ENCODE assay signal across 8 cellular contexts in genomic region chr11:96215094-96215782, GRCh38.
DNase-seq lines count a peak whose midpoint lies in the region; ATAC-seq and TF ChIP-seq lines count a peak whose summit lies in the region.

No MANE protein-coding gene starts in this region.

- peak overlapping the region; percentile 62 for H3K9ac ChIP-seq in OCI-LY1 (ENCODE audit: low read length)

- H3K9me2 ChIP-seq in OCI-LY1 (ENCODE audit: low read depth, low read length): no peaks in the 10 kb centered on the region

- peak overlapping the region; percentile 99 for H3K27ac ChIP-seq in OCI-LY1 (ENCODE audit: low read depth, low read length, poor library complexity, severe bottlenecking)
- H3K27ac ChIP-seq in coronary artery: peak overlapping the region; percentile 70 to 85

- H3F3A ChIP-seq in OCI-LY1 (ENCODE audit: insufficient read depth, low read length): peaks cover 8% of the 10 kb centered on the region; the same call in 1 of the 2 replicates

- peak overlapping the region; percentile 83 for H3K4me3 Mint-ChIP-seq in natural killer cell treated with Interleukin-12 subunit alpha and Interleukin-12 subunit beta and Interleukin-15 and Interleukin-18, amount 100 ng/mL, for 72 hours

- peaks cover 6% of the 10 kb centered on the region for H3K36me3 Mint-ChIP-seq in natural killer cell treated with Interleukin-12 subunit alpha and Interleukin-12 subunit beta and Interleukin-15 and Interleukin-18, amount 100 ng/mL, for 72 hours

- peaks cover 53 to 56% of the 10 kb centered on the region in 2 donors for H3K4me1 Mint-ChIP-seq in natural killer cell treated with Interleukin-12 subunit alpha and Interleukin-12 subunit beta and Interleukin-15 and Interleukin-18, amount 100 ng/mL, for 72 hours (ENCODE audit: low read depth in 2 of 2)

- peak; percentile 78 for ATAC-seq in HG02642 (IDR thresholded peaks at IDR 0.05; ENCODE audit: poor library complexity, unreplicated experiment)
- peak; percentile 80 to 84 for ATAC-seq in natural killer cell treated with Interleukin-12 subunit alpha and Interleukin-12 subunit beta and Interleukin-15 and Interleukin-18, amount 100 ng/mL, for 72 hours

- H2AFZ ChIP-seq in OCI-LY1 (ENCODE audit: low read length): no peak overlapping the region

- H3K36me3 ChIP-seq in OCI-LY1 (ENCODE audit: insufficient read depth, low read length): no peaks in the 10 kb centered on the region

- peaks cover 4% of the 10 kb centered on the region for H3K9me3 Mint-ChIP-seq in natural killer cell treated with Interleukin-12 subunit alpha and Interleukin-12 subunit beta and Interleukin-15 and Interleukin-18, amount 100 ng/mL, for 72 hours

- peak overlapping the region; percentile 61 for H3K4me2 ChIP-seq in OCI-LY1 (ENCODE audit: low read length)

- H4K20me1 ChIP-seq in OCI-LY1 (ENCODE audit: insufficient read depth, low read length): no peaks in the 10 kb centered on the region

- H3K79me2 ChIP-seq in OCI-LY1 (ENCODE audit: insufficient read depth, low read length): no peaks in the 10 kb centered on the region

- no peaks in the 10 kb centered on the region for H3K9me3 ChIP-seq in OCI-LY1 (ENCODE audit: low read length)

- H3K27ac Mint-ChIP-seq in natural killer cell treated with Interleukin-12 subunit alpha and Interleukin-12 subunit beta and Interleukin-15 and Interleukin-18, amount 100 ng/mL, for 72 hours: peak overlapping the region; percentile 97 to 99

- H3K4me3 ChIP-seq in OCI-LY1 (ENCODE audit: low read depth, low read length, poor library complexity, severe bottlenecking): peak overlapping the region; percentile 22
- H3K4me3 ChIP-seq in coronary artery: no peak overlapping the region

- TF ChIP-seq CTCF in OCI-LY1 (IDR thresholded peaks at IDR 0.05; ENCODE audit: low read length): no peak
- no peak for TF ChIP-seq CTCF in coronary artery (IDR thresholded peaks at IDR 0.05)

- peak; percentile 28 for DNase-seq in NK-92 treated with Interleukin-12 subunit alpha and Interleukin-12 subunit beta, amount 100 ng/mL, for 24 hours (lab: John Stamatoyannopoulos, UW)
- DNase-seq in NK-92 (lab: John Stamatoyannopoulos, UW; ENCODE audit: unreplicated experiment) (no peak), coronary artery (ENCODE audit: low spot score) (no peak), CD1c-positive myeloid dendritic cell (ENCODE audit: extremely low spot score) (no peak), AG08396 (ENCODE audit: low spot score) (no peak)
- DNase-seq in natural killer cell treated with Interleukin-12 subunit alpha and Interleukin-12 subunit beta and Interleukin-15 and Interleukin-18, amount 100 ng/mL, for 72 hours (ENCODE audit: low spot score): no peak

- H3K27me3 Mint-ChIP-seq in natural killer cell treated with Interleukin-12 subunit alpha and Interleukin-12 subunit beta and Interleukin-15 and Interleukin-18, amount 100 ng/mL, for 72 hours: no peaks in the 10 kb centered on the region

- no peaks in the 10 kb centered on the region for H3K27me3 ChIP-seq in OCI-LY1 (ENCODE audit: insufficient read depth, low read length)

- peaks cover 81% of the 10 kb centered on the region for H3K4me1 ChIP-seq in OCI-LY1 (ENCODE audit: insufficient read depth, low read length, severe bottlenecking)
